ENCODE assay signal across 18 cellular contexts in the genomic region with DNA sequence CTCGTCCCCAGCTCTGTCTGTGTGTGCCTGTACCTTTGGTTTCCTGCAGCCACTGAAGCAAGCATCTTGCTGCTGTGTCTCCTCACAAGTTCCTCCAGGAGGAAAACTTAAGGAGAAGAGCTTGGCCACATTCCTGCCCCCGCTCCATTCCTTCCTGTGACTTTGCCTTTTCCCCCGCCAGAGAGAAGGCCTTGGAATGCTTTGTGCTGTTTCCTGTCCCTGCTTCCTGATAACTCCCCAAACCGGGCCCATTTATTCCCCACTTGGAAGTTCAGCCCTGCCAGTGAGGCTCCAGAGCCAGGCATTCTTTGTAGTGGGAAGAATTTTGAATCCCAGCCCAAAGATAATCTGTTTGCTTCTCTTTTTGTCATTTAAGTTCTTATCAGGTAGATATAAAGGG.
"Had no signal": no experiment of that assay in that cellular context is flagged by ENCODE, and none has a peak within 500 bp of the region (broad histone marks: within the 10 kb centered on the region; RNA-seq: fewer than 3 reads in every experiment).

No MANE protein-coding gene starts in this region.

- H3K27me3 Mint-ChIP-seq: dendritic cell treated with granulocyte-macrophage colony-stimulating factor and Interleukin-4, amounts not matched to agents 40 ng/mL and 50 ng/mL, for 4 days; type B pancreatic cell had no signal

- H3K27ac Mint-ChIP-seq: dendritic cell treated with granulocyte-macrophage colony-stimulating factor and Interleukin-4, amounts not matched to agents 40 ng/mL and 50 ng/mL, for 4 days; naive thymus-derived CD8-positive, alpha-beta T cell; stimulated activated effector memory CD8-positive, alpha-beta T cell treated with anti-CD3 and anti-CD28 coated beads, Interleukin-12 subunit alpha, Interleukin-12 subunit beta, amount 100 ng/mL, for 72 hours; type B pancreatic cell had no signal

- FAIRE-seq: colon, frontal cortex had no signal

- H3K27me3 ChIP-seq: suprapubic skin, thyroid gland, uterus had no signal

- ATAC-seq: left colon; mucosa of descending colon; naive thymus-derived CD8-positive, alpha-beta T cell; stimulated activated effector memory CD8-positive, alpha-beta T cell treated with anti-CD3 and anti-CD28 coated beads, Interleukin-12 subunit alpha, Interleukin-12 subunit beta, amount 100 ng/mL, for 72 hours; stimulated activated naive CD8-positive, alpha-beta T cell treated with anti-CD3 and anti-CD28 coated beads, Interleukin-15, Interleukin-2, amounts not matched to agents 100 U/mL and 50 U/mL, for 24 hours had no signal

- H3K36me3 Mint-ChIP-seq: stimulated activated effector memory CD8-positive, alpha-beta T cell treated with anti-CD3 and anti-CD28 coated beads, Interleukin-12 subunit alpha, Interleukin-12 subunit beta, amount 100 ng/mL, for 72 hours; type B pancreatic cell had no signal

- H3K9me3 ChIP-seq: mucosa of descending colon, suprapubic skin, thyroid gland, uterus had no signal

- DNase-seq: cerebellar nuclear complex; left colon; mucosa of descending colon; naive thymus-derived CD8-positive, alpha-beta T cell; posterior cingulate gyrus; stimulated activated CD4-positive, alpha-beta T cell treated with anti-CD3 and anti-CD28 coated beads, Interleukin-4, amount 100 ng/mL, for 1 hour; stimulated activated CD8-positive, alpha-beta memory T cell treated with anti-CD3 and anti-CD28 coated beads, Interleukin-4, amount 100 ng/mL, for 48 hours; stimulated activated naive CD8-positive, alpha-beta T cell treated with anti-CD3 and anti-CD28 coated beads, Interleukin-15, Interleukin-2, amounts not matched to agents 100 U/mL and 50 U/mL, for 24 hours; thyroid gland; uterus had no signal

- H3K4me3 ChIP-seq: mucosa of descending colon, smooth muscle cell, suprapubic skin, thyroid gland, uterus had no signal

- H3K4me2 ChIP-seq: smooth muscle cell had no signal

- H3K4me3 Mint-ChIP-seq: dendritic cell treated with granulocyte-macrophage colony-stimulating factor and Interleukin-4, amounts not matched to agents 40 ng/mL and 50 ng/mL, for 4 days; naive thymus-derived CD8-positive, alpha-beta T cell; neural crest cell; stimulated activated effector memory CD8-positive, alpha-beta T cell treated with anti-CD3 and anti-CD28 coated beads, Interleukin-12 subunit alpha, Interleukin-12 subunit beta, amount 100 ng/mL, for 72 hours; type B pancreatic cell had no signal

- H3K9me3 Mint-ChIP-seq: dendritic cell treated with granulocyte-macrophage colony-stimulating factor and Interleukin-4, amounts not matched to agents 40 ng/mL and 50 ng/mL, for 4 days; stimulated activated effector memory CD8-positive, alpha-beta T cell treated with anti-CD3 and anti-CD28 coated beads, Interleukin-12 subunit alpha, Interleukin-12 subunit beta, amount 100 ng/mL, for 72 hours had no signal

- H3K36me3 ChIP-seq: suprapubic skin, thyroid gland, uterus had no signal

- H3K27ac ChIP-seq: suprapubic skin, thyroid gland, uterus had no signal

- H3K4me1 Mint-ChIP-seq: naive thymus-derived CD8-positive, alpha-beta T cell; neural crest cell; stimulated activated effector memory CD8-positive, alpha-beta T cell treated with anti-CD3 and anti-CD28 coated beads, Interleukin-12 subunit alpha, Interleukin-12 subunit beta, amount 100 ng/mL, for 72 hours had no signal

- H3K4me1 ChIP-seq: suprapubic skin, thyroid gland, uterus had no signal
